ENCODE assay signal across 18 cellular contexts in the genomic region with DNA sequence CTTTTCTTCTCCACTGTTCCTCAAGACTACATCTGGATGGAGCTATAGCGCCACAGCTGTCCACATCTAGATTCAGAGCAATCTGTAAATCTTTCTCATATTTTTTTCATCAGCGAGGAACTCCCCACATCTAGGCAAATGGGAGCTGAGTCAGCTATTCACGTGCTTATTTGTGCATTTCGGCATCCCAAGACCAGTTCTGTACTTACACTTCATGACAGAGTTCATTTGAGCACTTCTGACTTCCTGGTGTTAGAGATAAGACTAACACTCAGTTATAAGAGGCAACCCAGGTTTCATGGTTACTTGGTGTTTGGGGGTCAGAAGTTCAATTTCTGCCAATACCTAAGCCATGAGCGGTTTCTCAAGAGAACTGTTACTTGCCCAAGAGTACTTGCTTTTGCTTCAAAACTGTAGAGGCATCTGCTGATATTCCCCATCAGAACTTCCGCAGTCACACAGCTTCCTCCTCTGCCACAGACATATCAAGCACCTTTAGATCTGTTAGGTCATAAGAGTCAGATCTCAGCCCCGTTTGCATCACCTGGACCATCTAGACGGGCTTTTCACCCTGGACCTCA.
"Had no signal": no experiment of that assay in that cellular context is flagged by ENCODE, and none has a peak within 500 bp of the region (broad histone marks: within the 10 kb centered on the region; RNA-seq: fewer than 3 reads in every experiment).

No MANE protein-coding gene starts in this region.

- H3K4me1 ChIP-seq: body of pancreas, heart left ventricle, tibial artery had no signal

- H3K27ac ChIP-seq: body of pancreas, heart left ventricle, neutrophil, tibial artery had no signal

- H3K9me3 ChIP-seq: body of pancreas, neutrophil, tibial artery had no signal

- H3K36me3 ChIP-seq: heart left ventricle, neutrophil, tibial artery had no signal

- H3K27me3 ChIP-seq: body of pancreas, neutrophil, tibial artery had no signal

- DNase-seq: activated CD4-positive, alpha-beta T cell treated with anti-CD3 and anti-CD28 coated beads for 1 hour; activated CD4-positive, alpha-beta T cell treated with anti-CD3 and anti-CD28 coated beads, Interleukin-2, amount 50 U/mL, for 48 hours; activated CD8-positive, alpha-beta memory T cell treated with anti-CD3 and anti-CD28 coated beads, Interleukin-2, amount 10 ng/mL, durations not matched to agents 7 days and 5 days; activated effector memory CD4-positive, alpha-beta T cell treated with Interleukin-2 at 50 U/mL for 16 hours; activated T-cell treated with anti-CD3 and anti-CD28 coated beads, Interleukin-2, amount 50 U/mL, for 24 hours; amniotic stem cell; body of pancreas; dermis blood vessel endothelial cell; foreskin melanocyte; heart left ventricle; left ventricle myocardium superior; naive B cell; retina; T-helper 2 cell; tibial artery had no signal

- FAIRE-seq: keratinocyte had no signal

- ATAC-seq: activated CD8-positive, alpha-beta memory T cell treated with anti-CD3 and anti-CD28 coated beads, Interleukin-2, amount 10 ng/mL, durations not matched to agents 7 days and 5 days; body of pancreas; heart left ventricle; left ventricle myocardium superior; SK-N-SH treated with all-trans-retinoic acid at 6 μM for 48 hours had no signal

- H3K4me3 ChIP-seq: body of pancreas, heart left ventricle, tibial artery had no signal
